In genomic region chr5:134741052-134741451, GRCh38 we compare ENCODE assay signal across 17 cellular contexts. TPM values are rescaled to one million over a fixed set of nuclear protein-coding genes. Genes with fewer than 3 reads are reported as not detected.
DNase-seq lines count a peak whose midpoint lies in the region; ATAC-seq, FAIRE-seq and TF ChIP-seq lines count a peak whose summit lies in the region.
"Had no signal": no experiment of that assay in that cellular context is flagged by ENCODE, and none has a peak within 500 bp of the region (broad histone marks: within the 10 kb centered on the region; RNA-seq: fewer than 3 reads in every experiment).

No MANE protein-coding gene starts in this region.

- H3K4me2 ChIP-seq in HepG2 (ENCODE audit: low read depth, low read length): no peak overlapping the region

- peaks cover 0 to 7% of the 10 kb centered on the region in 2 experiments; a peak in 2 of 5 replicates for H3K36me3 ChIP-seq in HepG2 (replicated peaks in 1 of 2; ENCODE audit: control insufficient read depth in 1 of 2, insufficient read depth in 2 of 2, low read length in 2 of 2)
- H3K36me3 ChIP-seq in right lobe of liver: peaks cover 0 to 4% (median 0%) of the 10 kb centered on the region in 4 donors
- peaks cover 20% of the 10 kb centered on the region for H3K36me3 ChIP-seq in upper lobe of right lung

- TF ChIP-seq CTCF in HepG2 (CRISPR knock-in tag; IDR thresholded peaks at IDR 0.05) (no peak), right lobe of liver (IDR thresholded peaks at IDR 0.05) (no peak), WTC11 (IDR thresholded peaks at IDR 0.05) (no peak), nephron progenitor cell (IDR thresholded peaks at IDR 0.05) (no peak), upper lobe of right lung (IDR thresholded peaks at IDR 0.05) (no peak)

- WGBS in HepG2 (ENCODE audit: low lambda C conversion rate): 94% methylated on average over 11 of the region's 11 CpGs
- 92% methylated on average over 8 of the region's 11 CpGs for WGBS in right lobe of liver (ENCODE audit: insufficient coverage, low coverage, low lambda C conversion rate, missing lambda C conversion rate)

- in situ Hi-C loops in HepG2 (cut with HindIII; ENCODE audit: extremely low pct_ligation_motif_present, low pct_unique_long_range_greater_than_20kb): no loop called here

- no peak overlapping the region for H2AFZ ChIP-seq in HepG2 (ENCODE audit: low read length)

- H4K20me1 ChIP-seq in HepG2 (ENCODE audit: insufficient read depth, low read length): peaks cover 2% of the 10 kb centered on the region; the same call in 1 of the 2 replicates

- BruUV-seq in HepG2 (replicated peaks; lab: Mats Ljungman, UMichigan): no TSS peak

- H3K27ac ChIP-seq in HepG2 (ENCODE audit: extremely low read length, insufficient read depth, low read length) (no peak overlapping the region), right lobe of liver (no peak overlapping the region), upper lobe of right lung (no peak overlapping the region)
- H3K27ac ChIP-seq: BLaER1, HL-60 had no signal

- peaks cover 8% of the 10 kb centered on the region for H3K4me1 Mint-ChIP-seq in WTC11
- H3K4me1 Mint-ChIP-seq in nephron progenitor cell: peaks cover 26% of the 10 kb centered on the region
- H3K4me1 Mint-ChIP-seq in stimulated activated effector memory CD8-positive, alpha-beta T cell treated with anti-CD3 and anti-CD28 coated beads, Interleukin-12 subunit alpha, Interleukin-12 subunit beta, amount 100 ng/mL, for 72 hours: peaks cover 20% of the 10 kb centered on the region

- ATAC-seq in HepG2 (no peak), right lobe of liver (no peak), WTC11 (no peak), upper lobe of right lung (no peak)
- no peak for ATAC-seq in stimulated activated effector memory CD8-positive, alpha-beta T cell treated with anti-CD3 and anti-CD28 coated beads, Interleukin-12 subunit alpha, Interleukin-12 subunit beta, amount 100 ng/mL, for 72 hours
- ATAC-seq: HCT116 had no signal

- POLR2A ChIA-PET in HepG2 (lab: Yijun Ruan, JAX): interaction anchor here (2.1 kb wide), 1 partner anchor 17 kb away, joined by 6 read pairs; the partner anchor contains the start of gene DDX46
- POLR2A ChIA-PET in WTC11 (lab: Charles Lee): no interaction called here

- H3K36me3 Mint-ChIP-seq in WTC11: peaks cover 19% of the 10 kb centered on the region
- H3K36me3 Mint-ChIP-seq in nephron progenitor cell (ENCODE audit: low read depth): peaks cover 28% of the 10 kb centered on the region
- peaks cover 66% of the 10 kb centered on the region for H3K36me3 Mint-ChIP-seq in stimulated activated effector memory CD8-positive, alpha-beta T cell treated with anti-CD3 and anti-CD28 coated beads, Interleukin-12 subunit alpha, Interleukin-12 subunit beta, amount 100 ng/mL, for 72 hours

- no peak for TF ChIP-seq EP300 in HepG2 (IDR thresholded peaks at IDR 0.05; ENCODE audit: low read depth in 2 of 2, low read length in 2 of 2)
- TF ChIP-seq EP300 in HepG2 (CRISPR knock-in tag; IDR thresholded peaks at IDR 0.05; ENCODE audit: borderline replicate concordance): no peak

- H3K9me3 ChIP-seq in HepG2 (ENCODE audit: low read length) (no peaks in the 10 kb centered on the region), right lobe of liver (no peaks in the 10 kb centered on the region), upper lobe of right lung (no peaks in the 10 kb centered on the region)
- H3K9me3 ChIP-seq: BLaER1 had no signal

- no peaks in the 10 kb centered on the region for H3K9me3 Mint-ChIP-seq in WTC11
- no peaks in the 10 kb centered on the region for H3K9me3 Mint-ChIP-seq in nephron progenitor cell
- no peaks in the 10 kb centered on the region for H3K9me3 Mint-ChIP-seq in stimulated activated effector memory CD8-positive, alpha-beta T cell treated with anti-CD3 and anti-CD28 coated beads, Interleukin-12 subunit alpha, Interleukin-12 subunit beta, amount 100 ng/mL, for 72 hours

- intact Hi-C loops in HepG2 (cut with micrococcal nuclease; ENCODE audit: unreplicated experiment) (no loop called here), right lobe of liver (cut with DNase I) (no loop called here), upper lobe of right lung (cut with DNase I) (no loop called here), head of caudate nucleus (cut with DNase I) (no loop called here)

- H3K4me1 ChIP-seq in HepG2 (ENCODE audit: insufficient read depth, low read length) (peaks cover 34% of the 10 kb centered on the region), right lobe of liver (peaks cover 0 to 8% (median 0%) of the 10 kb centered on the region in 4 donors), upper lobe of right lung (peaks cover 15% of the 10 kb centered on the region)

- H3K27me3 Mint-ChIP-seq in WTC11 (ENCODE audit: low read depth) (no peaks in the 10 kb centered on the region), nephron progenitor cell (ENCODE audit: low read depth, poor library complexity) (no peaks in the 10 kb centered on the region)

- no peak for TF ChIP-seq RAD21 in HepG2 (CRISPR knock-in tag; IDR thresholded peaks at IDR 0.05)

- H3K4me3 ChIP-seq in HepG2 (replicated peaks in 1 of 3; ENCODE audit: insufficient read depth in 1 of 3, low read depth in 2 of 3, low read length in 3 of 3): no peak overlapping the region
- H3K4me3 ChIP-seq in right lobe of liver: no peak overlapping the region
- no peak overlapping the region for H3K4me3 ChIP-seq in upper lobe of right lung
- H3K4me3 ChIP-seq: BLaER1 had no signal

- H3K9ac ChIP-seq in HepG2 (ENCODE audit: insufficient read depth, low read depth, low read length): no peak overlapping the region
- H3K9ac ChIP-seq: BLaER1 had no signal

- no peak for DNase-seq in HepG2 (ENCODE audit: low spot score)
- DNase-seq in right lobe of liver: no peak
- no peak for DNase-seq in WTC11 (ENCODE audit: low spot score)
- no peak for DNase-seq in nephron progenitor cell
- peak; percentile 51 for DNase-seq in upper lobe of right lung
- no peak for DNase-seq in T-helper 9 cell
- no peak for DNase-seq in stimulated activated effector memory CD8-positive, alpha-beta T cell treated with anti-CD3 and anti-CD28 coated beads, Interleukin-12 subunit alpha, Interleukin-12 subunit beta, amount 100 ng/mL, for 72 hours (ENCODE audit: low spot score in 2 of 2)
- no peak for DNase-seq in head of caudate nucleus
- DNase-seq: 8988T, AML-193, DMS53, EL had no signal

- TF ChIP-seq POLR2A in HepG2 (IDR thresholded peaks at IDR 0.05; ENCODE audit: insufficient read depth in 1 of 2, low read depth in 2 of 2, low read length in 2 of 2) (no peak), right lobe of liver (IDR thresholded peaks at IDR 0.05) (no peak)

- CTCF ChIA-PET in HepG2 (lab: Yijun Ruan, JAX; ENCODE audit: low intra/inter-chr PET ratio, low total read pairs): no interaction called here
- CTCF ChIA-PET in WTC11 (lab: Charles Lee): interaction anchor here (0.6 to 4.3 kb wide), 3 partner anchors 29 to 164 kb away, joined by 3 to 30 read pairs (median 11); partner anchors contain the start of gene PCBD2

- H3K27ac Mint-ChIP-seq in WTC11 (peak overlapping the region; percentile 64), nephron progenitor cell (no peak overlapping the region)
- no peak overlapping the region for H3K27ac Mint-ChIP-seq in stimulated activated effector memory CD8-positive, alpha-beta T cell treated with anti-CD3 and anti-CD28 coated beads, Interleukin-12 subunit alpha, Interleukin-12 subunit beta, amount 100 ng/mL, for 72 hours

- FAIRE-seq in HepG2 (lab: Jason Lieb, UNC): no peak
- FAIRE-seq: G401.6, GM12892 had no signal

- H3K79me2 ChIP-seq in HepG2 (ENCODE audit: insufficient read depth, low read length): peaks cover 22% of the 10 kb centered on the region

- no peaks in the 10 kb centered on the region; a peak in 1 of 5 replicates for H3K27me3 ChIP-seq in HepG2 (ENCODE audit: control insufficient read depth in 1 of 2, insufficient read depth in 2 of 2, low read length in 2 of 2)
- H3K27me3 ChIP-seq in right lobe of liver: no peaks in the 10 kb centered on the region
- H3K27me3 ChIP-seq in upper lobe of right lung: no peaks in the 10 kb centered on the region
- H3K27me3 ChIP-seq: BLaER1 had no signal

- H3K4me3 Mint-ChIP-seq in WTC11 (no peak overlapping the region), nephron progenitor cell (peak overlapping the region; percentile 32)
- H3K4me3 Mint-ChIP-seq in stimulated activated effector memory CD8-positive, alpha-beta T cell treated with anti-CD3 and anti-CD28 coated beads, Interleukin-12 subunit alpha, Interleukin-12 subunit beta, amount 100 ng/mL, for 72 hours: no peak overlapping the region

RNA-seq across cellular contexts. Expression of gene CAMLG, which starts 2.7 kb away (rescaled TPM):
- 19.8 and 23.1 TPM in 2 replicates for total RNA-seq in HepG2 (2016; rRNA removed; fragmentation: Illumina TruSeq; extraction: Trizol)
- 23.5 and 24.9 TPM in 2 replicates for total RNA-seq in HepG2 (2016; cell fraction: cytosol; rRNA removed; fragmentation: Illumina TruSeq; extraction: Trizol; ENCODE audit: low read depth)
- total RNA-seq in HepG2 (2016; cell fraction: insoluble cytoplasmic fraction; rRNA removed; fragmentation: Illumina TruSeq; extraction: Trizol): 20.0 and 21.5 TPM in 2 replicates
- total RNA-seq in HepG2 (2016; cell fraction: membrane; rRNA removed; fragmentation: Illumina TruSeq; extraction: Trizol): 33.2 and 35.7 TPM in 2 replicates
- total RNA-seq in HepG2 (2016; cell fraction: nucleus; rRNA removed; fragmentation: Illumina TruSeq; extraction: Trizol): 11.0 and 11.6 TPM in 2 replicates
- polyA plus RNA-seq in HepG2 (2011; rRNA removed): 12.6 and 14.2 TPM in 2 replicates
- 10.9 and 13.9 TPM in 2 replicates for polyA plus RNA-seq in HepG2 (2011; cell fraction: cytosol; rRNA removed)
- polyA plus RNA-seq in HepG2 (2011; cell fraction: nucleus; rRNA removed): 2.9 and 4.7 TPM in 2 replicates
- polyA plus RNA-seq in HepG2 (2012): 31.0 and 34.7 TPM in 2 replicates
- 28.1 and 30.4 TPM in 2 replicates for polyA plus RNA-seq in HepG2 (2016; cell fraction: cytosol; fragmentation: Illumina TruSeq; extraction: Trizol; ENCODE audit: low read depth)
- 24.7 and 27.1 TPM in 2 replicates for polyA plus RNA-seq in HepG2 (2016; cell fraction: insoluble cytoplasmic fraction; fragmentation: Illumina TruSeq; extraction: Trizol; ENCODE audit: low read depth)
- polyA plus RNA-seq in HepG2 (2016; cell fraction: membrane; fragmentation: Illumina TruSeq; extraction: Trizol; ENCODE audit: low read depth): 36.6 and 38.4 TPM in 2 replicates
- polyA plus RNA-seq in HepG2 (2016; cell fraction: nucleus; fragmentation: Illumina TruSeq; extraction: Trizol; ENCODE audit: insufficient read depth, low read depth): 19.5 and 22.4 TPM in 2 replicates
- 2.3 and 3.2 TPM in 2 replicates for polyA minus RNA-seq in HepG2 (2011; rRNA and poly(A)+ RNA removed; ENCODE audit: low replicate concordance)
- 8.8 and 11.9 TPM in 2 replicates for polyA minus RNA-seq in HepG2 (2011; cell fraction: cytosol; rRNA and poly(A)+ RNA removed)
- 3.7 and 5.1 TPM in 2 replicates for polyA minus RNA-seq in HepG2 (2011; cell fraction: nucleus; rRNA and poly(A)+ RNA removed)
- total RNA-seq in right lobe of liver: 10 to 100 TPM in 4 of 6 experiments, 1 to 10 TPM in 2; 8.2 to 16.9 (median 12.0) TPM
- 39.7 to 43.9 TPM (median 42.1 TPM) in 3 replicates for total RNA-seq in WTC11 (2021)
- 27.0 TPM for total RNA-seq in upper lobe of right lung

RNA-seq across cellular contexts. Expression of gene DDX46, which starts 17.5 kb away (rescaled TPM):
- total RNA-seq in HepG2 (2016; rRNA removed; fragmentation: Illumina TruSeq; extraction: Trizol): 59.3 and 74.8 TPM in 2 replicates
- 9.2 and 10.8 TPM in 2 replicates for total RNA-seq in HepG2 (2016; cell fraction: cytosol; rRNA removed; fragmentation: Illumina TruSeq; extraction: Trizol; ENCODE audit: low read depth)
- total RNA-seq in HepG2 (2016; cell fraction: insoluble cytoplasmic fraction; rRNA removed; fragmentation: Illumina TruSeq; extraction: Trizol): 57.7 and 74.7 TPM in 2 replicates
- total RNA-seq in HepG2 (2016; cell fraction: membrane; rRNA removed; fragmentation: Illumina TruSeq; extraction: Trizol): 13.4 and 13.9 TPM in 2 replicates
- total RNA-seq in HepG2 (2016; cell fraction: nucleus; rRNA removed; fragmentation: Illumina TruSeq; extraction: Trizol): 56.2 and 63.4 TPM in 2 replicates
- polyA plus RNA-seq in HepG2 (2011; rRNA removed): 26.0 and 27.3 TPM in 2 replicates
- polyA plus RNA-seq in HepG2 (2011; cell fraction: cytosol; rRNA removed): 9.4 and 11.2 TPM in 2 replicates
- polyA plus RNA-seq in HepG2 (2011; cell fraction: nucleus; rRNA removed): 33.3 and 43.1 TPM in 2 replicates
- 36.2 and 43.7 TPM in 2 replicates for polyA plus RNA-seq in HepG2 (2012)
- polyA plus RNA-seq in HepG2 (2016; cell fraction: cytosol; fragmentation: Illumina TruSeq; extraction: Trizol; ENCODE audit: low read depth): 1.3 and 1.7 TPM in 2 replicates
- 64.7 and 69.7 TPM in 2 replicates for polyA plus RNA-seq in HepG2 (2016; cell fraction: insoluble cytoplasmic fraction; fragmentation: Illumina TruSeq; extraction: Trizol; ENCODE audit: low read depth)
- polyA plus RNA-seq in HepG2 (2016; cell fraction: membrane; fragmentation: Illumina TruSeq; extraction: Trizol; ENCODE audit: low read depth): 5.2 and 6.1 TPM in 2 replicates
- 57.5 and 72.7 TPM in 2 replicates for polyA plus RNA-seq in HepG2 (2016; cell fraction: nucleus; fragmentation: Illumina TruSeq; extraction: Trizol; ENCODE audit: insufficient read depth, low read depth)
- polyA minus RNA-seq in HepG2 (2011; rRNA and poly(A)+ RNA removed; ENCODE audit: low replicate concordance): 29.9 and 61.5 TPM in 2 replicates
- 20.5 and 24.4 TPM in 2 replicates for polyA minus RNA-seq in HepG2 (2011; cell fraction: cytosol; rRNA and poly(A)+ RNA removed)
- polyA minus RNA-seq in HepG2 (2011; cell fraction: nucleus; rRNA and poly(A)+ RNA removed): 82.6 and 87.2 TPM in 2 replicates
- total RNA-seq in right lobe of liver: 10 to 100 TPM; 13.6 to 22.6 (median 20.6) TPM
- 91.4 to 123 TPM (median 93.1 TPM) in 3 replicates for total RNA-seq in WTC11 (2021)
- 37.4 TPM for total RNA-seq in upper lobe of right lung
